ENCODE assay signal across 4 cellular contexts in genomic region chr5:33914844-33915243, GRCh38. TPM values are rescaled to one million over a fixed set of nuclear protein-coding genes. Genes with fewer than 3 reads are reported as not detected.
"Had no signal": no experiment of that assay in that cellular context is flagged by ENCODE, and none has a peak within 500 bp of the region (broad histone marks: within the 10 kb centered on the region; RNA-seq: fewer than 3 reads in every experiment).

No MANE protein-coding gene starts in this region.

RNA-seq across cellular contexts. Expression of gene RXFP3, which starts 21.3 kb away (rescaled TPM):
- total RNA-seq: LHCN-M2, M059J, MCF 10A, NCI-H460 had no signal

RNA-seq across cellular contexts. Expression of gene ADAMTS12, which starts 23.1 kb away (rescaled TPM):
- total RNA-seq: MCF 10A had no signal
